ENCODE assay signal across 8 cellular contexts in the genomic region with DNA sequence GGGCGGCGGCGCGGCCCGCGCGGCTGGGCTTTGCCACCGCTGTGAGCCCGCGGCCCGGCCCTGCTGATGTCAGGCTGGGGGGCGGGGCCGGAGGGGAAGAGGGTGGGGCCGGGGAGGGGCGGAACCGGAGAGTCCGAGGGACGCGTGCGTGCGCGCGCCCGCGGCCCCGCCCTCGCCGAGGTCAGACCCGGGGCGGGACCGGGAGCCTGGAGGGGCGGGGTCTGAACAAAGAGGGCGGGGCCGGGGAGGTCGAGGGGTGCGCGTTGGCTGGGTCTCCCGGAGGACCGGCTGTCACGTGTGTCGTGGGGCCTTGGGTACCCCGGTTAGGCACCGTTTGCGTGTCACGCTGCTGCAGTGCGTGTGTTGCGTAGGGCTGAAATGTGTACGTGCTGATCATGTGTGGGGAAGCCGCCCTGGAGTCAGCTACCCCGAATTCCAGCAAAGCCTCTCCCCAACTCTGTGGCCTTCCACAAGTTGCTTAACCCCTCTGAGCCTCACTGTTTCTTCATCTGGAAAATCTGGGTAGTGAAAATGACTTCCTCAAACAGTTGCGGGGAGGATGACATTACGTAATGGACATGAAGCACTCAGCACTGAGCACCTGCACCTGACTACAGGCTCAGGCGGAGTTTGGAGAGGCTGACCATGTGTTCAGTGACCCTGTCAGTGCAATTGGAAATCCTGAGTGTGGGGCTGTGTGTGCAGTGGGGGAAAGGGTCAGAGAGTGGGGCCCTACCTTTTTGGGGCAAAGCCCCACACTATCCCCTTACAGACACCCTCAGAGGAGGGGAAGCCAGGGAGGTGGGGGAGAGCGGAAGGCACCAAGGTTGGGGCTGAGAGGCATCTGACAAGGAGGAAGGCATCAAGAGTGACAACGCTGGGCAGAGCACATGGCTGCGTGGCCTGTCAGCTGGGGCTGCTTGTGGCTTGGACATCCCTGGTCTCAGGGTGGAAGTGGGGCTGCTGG. TPM values are rescaled to one million over a fixed set of nuclear protein-coding genes. Genes with fewer than 3 reads are reported as not detected.
DNase-seq lines count a peak whose midpoint lies in the region; TF ChIP-seq lines count a peak whose summit lies in the region.

A gene (minus strand): TSS at position 41 of the 967 bp plus-strand sequence. CDS start 86 bp downstream, outside the sequence.

- H3K4me1 ChIP-seq in Loucy (ENCODE audit: insufficient read depth, low read length, poor library complexity, severe bottlenecking) (peaks cover 9% of the 10 kb centered on the region), SJCRH30 (peaks cover 26% of the 10 kb centered on the region), stomach (peaks cover 49 to 91% (median 81%) of the 10 kb centered on the region in 4 donors)

- H3K4me3 ChIP-seq in Loucy (ENCODE audit: low read length, poor library complexity, severe bottlenecking) (peak within 1 kb of the TSS; percentile 78), SJCRH30 (peak within 1 kb of the TSS; percentile 65), foreskin fibroblast (ENCODE audit: low read depth in 1 of 2, low read length in 2 of 2) (peak within 1 kb of the TSS; percentile 67 to 74), stomach (peak within 1 kb of the TSS; percentile 62 to 91 (median 85))

- H3K9me2 ChIP-seq in Loucy (replicated peaks; ENCODE audit: low read depth, low read length): no peaks in the 10 kb centered on the region

- TF ChIP-seq CTCF in Loucy (conservative IDR thresholded peaks at IDR 0.05; ENCODE audit: low read length): no peak
- no peak for TF ChIP-seq CTCF in foreskin fibroblast (IDR thresholded peaks at IDR 0.05; ENCODE audit: low read depth, low read length)
- no peak for TF ChIP-seq CTCF in neural crest cell (conservative IDR thresholded peaks at IDR 0.05)
- no peak for TF ChIP-seq CTCF in stomach (IDR thresholded peaks at IDR 0.05)

- DNase-seq in DMS79 (lab: John Stamatoyannopoulos, UW): peak; percentile 49
- peak; percentile 57 for DNase-seq in GOT3 (lab: John Stamatoyannopoulos, UW)
- DNase-seq in SJCRH30: peak; percentile 89 to 93
- DNase-seq in activated gamma-delta T cell treated with Interleukin-2 at 50 U/mL for 16 hours: peak; percentile 88
- DNase-seq in foreskin fibroblast: peak; percentile 82 to 95
- DNase-seq in neural crest cell (ENCODE audit: low read depth, low spot score): peak; percentile 73
- peak; percentile 93 for DNase-seq in stomach

- no peak for TF ChIP-seq POLR2A in stomach (IDR thresholded peaks at IDR 0.05)

- H3K27ac ChIP-seq in SJCRH30 (no peak within 1 kb of the TSS), stomach (peak within 1 kb of the TSS; percentile 86 to 94 (median 91))

- peaks cover 5% of the 10 kb centered on the region; the same call in 1 of the 2 replicates for H3F3A ChIP-seq in Loucy (ENCODE audit: low read depth)

- no peaks in the 10 kb centered on the region for H3K36me3 Mint-ChIP-seq in neural crest cell (ENCODE audit: low read depth)

- peak within 1 kb of the TSS; percentile 85 for H3K4me3 Mint-ChIP-seq in neural crest cell

- H3K79me2 ChIP-seq in Loucy (ENCODE audit: insufficient read depth, low read length): peaks cover 71% of the 10 kb centered on the region

- H3K36me3 ChIP-seq in Loucy (ENCODE audit: insufficient read depth, low read length) (peaks cover under 1% of the 10 kb centered on the region; the same call in 1 of the 2 replicates), SJCRH30 (no peaks in the 10 kb centered on the region), stomach (no peaks in the 10 kb centered on the region)

- intact Hi-C loops in stomach (cut with DNase I; ENCODE audit: low total_unique reads): no loop called here

- no peaks in the 10 kb centered on the region for H3K27me3 ChIP-seq in Loucy (ENCODE audit: insufficient read depth, low read length, poor library complexity, severe bottlenecking)
- no peaks in the 10 kb centered on the region for H3K27me3 ChIP-seq in SJCRH30
- no peaks in the 10 kb centered on the region for H3K27me3 ChIP-seq in stomach

- H3K9ac ChIP-seq in Loucy (ENCODE audit: low read depth, low read length, poor library complexity, severe bottlenecking): peak within 1 kb of the TSS; percentile 71

- 11 to 37% (median 14%) methylated on average over 14 to 56 of the region's 56 CpGs for WGBS in stomach, 5 donors

- H3K4me1 Mint-ChIP-seq in neural crest cell: peaks cover 64% of the 10 kb centered on the region

- TF ChIP-seq EP300 in stomach (IDR thresholded peaks at IDR 0.05): no peak

- no peaks in the 10 kb centered on the region for H3K9me3 Mint-ChIP-seq in neural crest cell

- H3K27ac Mint-ChIP-seq in neural crest cell (ENCODE audit: unreplicated experiment): no peak within 1 kb of the TSS

- H3K9me3 ChIP-seq in Loucy (ENCODE audit: insufficient read depth, low read depth, low read length) (no peaks in the 10 kb centered on the region), SJCRH30 (replicated peaks) (no peaks in the 10 kb centered on the region), stomach (no peaks in the 10 kb centered on the region)

- peaks cover 55% of the 10 kb centered on the region for H4K20me1 ChIP-seq in Loucy (ENCODE audit: insufficient read depth, low read length, poor library complexity, severe bottlenecking)

- H2AFZ ChIP-seq in Loucy (ENCODE audit: low read length): no peak within 1 kb of the TSS

- no peaks in the 10 kb centered on the region for H3K27me3 Mint-ChIP-seq in neural crest cell (ENCODE audit: low read depth)

- peak within 1 kb of the TSS; percentile 92 for H3K4me2 ChIP-seq in Loucy (ENCODE audit: low read depth, low read length, poor library complexity, severe bottlenecking)

RNA-seq across cellular contexts. Expression of the gene that starts here (rescaled TPM):
- 21.5 and 26.9 TPM in 2 replicates for total RNA-seq in SJCRH30 (2014; rRNA removed; shearing (Covaris generic))
- 72.4 and 73.8 TPM in 2 replicates for total RNA-seq in neural crest cell
- total RNA-seq in stomach: 100 to 1,000 TPM in 1 of 5 donors, 10 to 100 TPM in 4; 29.4 to 242 (median 65.2) TPM
- polyA plus RNA-seq in stomach: 10 to 100 TPM; 20.5 to 45.8 (median 32.8) TPM
